ENCODE assay signal across 1 cellular context in genomic region chr2:237210763-237211162, GRCh38.
TF ChIP-seq lines count a peak whose summit lies in the region.

No MANE protein-coding gene starts in this region.

TF ChIP-seq in GM23338, 12 proteins besides CTCF, POLR2A, EP300 and RAD21 (continued from another document):
- TF ChIP-seq REST (IDR thresholded peaks at IDR 0.05; ENCODE audit: unreplicated experiment) = no peak
